In the genomic region with DNA sequence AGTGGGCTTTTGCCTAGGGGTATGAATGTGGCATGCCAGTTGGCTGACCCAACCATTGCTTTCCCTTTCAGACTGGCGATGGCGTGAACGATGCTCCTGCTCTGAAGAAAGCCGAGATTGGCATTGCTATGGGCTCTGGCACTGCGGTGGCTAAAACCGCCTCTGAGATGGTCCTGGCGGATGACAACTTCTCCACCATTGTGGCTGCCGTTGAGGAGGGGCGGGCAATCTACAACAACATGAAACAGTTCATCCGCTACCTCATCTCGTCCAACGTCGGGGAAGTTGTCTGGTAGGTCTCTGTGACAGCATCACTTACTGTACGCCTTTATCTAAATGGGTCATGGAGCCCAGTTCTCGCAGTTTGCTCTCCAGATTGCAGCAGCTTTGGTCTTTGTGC, we compare ENCODE assay signal across 1 cellular context.
TF ChIP-seq lines count a peak whose summit lies in the region.

No MANE protein-coding gene starts in this region.

TF ChIP-seq in HepG2, 621 proteins besides CTCF, POLR2A, EP300 and RAD21:
- TF ChIP-seq RBM22 (optimal IDR thresholded peaks at IDR 0.05; ENCODE audit: low read length) (peak; percentile 65), ARNTL (CRISPR knock-in tag; IDR thresholded peaks at IDR 0.05) (no peak)
TF ChIP-seq in HepG2: peak in this region for 1.
